8 cellular contexts compared by ENCODE assay signal in genomic region chr22:17830041-17830961, GRCh38. TPM values are rescaled to one million over a fixed set of nuclear protein-coding genes. Genes with fewer than 3 reads are reported as not detected.
DNase-seq lines count a peak whose midpoint lies in the region; ATAC-seq and TF ChIP-seq lines count a peak whose summit lies in the region.

No MANE protein-coding gene starts in this region.

- POLR2A ChIA-PET in HEK293 (lab: Yijun Ruan, JAX), result interaction anchor here (0.9 to 1.7 kb wide), 2 partner anchors 246 to 247 kb away, joined by 5 read pairs; partner anchors contain the start of gene PEX26

- TF ChIP-seq CTCF in HEK293 (tag by site-specific recombination; IDR thresholded peaks at IDR 0.05) (peak; percentile 96), kidney epithelial cell (IDR thresholded peaks at IDR 0.05; ENCODE audit: insufficient read depth, low read length, poor library complexity, severe bottlenecking) (peak; percentile 99)

- H3K4me3 ChIP-seq in HEK293 (ENCODE audit: low read depth, low read length), result no peak overlapping the region
- H3K4me3 ChIP-seq in kidney epithelial cell (ENCODE audit: low read depth, low read length), result no peak overlapping the region

- no peaks in the 10 kb centered on the region for H3K4me1 ChIP-seq in HEK293 (ENCODE audit: control insufficient read depth, insufficient read depth, low read length)

- DNase-seq in COR-L47 (lab: John Stamatoyannopoulos, UW) (peak; percentile 74), NCI-H2196 treated with DMSO at 0.1 percent for 48 hours (lab: John Stamatoyannopoulos, UW; ENCODE audit: unreplicated experiment) (peak; percentile 71), cerebellar cortex (ENCODE audit: low spot score) (peak; percentile 94), kidney epithelial cell (ENCODE audit: low read depth) (no peak)
- DNase-seq in stimulated activated CD4-positive, alpha-beta T cell treated with anti-CD3 and anti-CD28 coated beads, Interleukin-15, amount 100 ng/mL, for 24 hours, result peak; percentile 85

- no peak overlapping the region for H3K27ac ChIP-seq in HEK293 (ENCODE audit: extremely low read depth, low read depth, low read length)

- ATAC-seq in activated CD4-positive, CD25-positive, alpha-beta regulatory T cell treated with anti-CD3 and anti-CD28 coated beads, Interleukin-2, amount 50 U/mL, for 24 hours, result peak; percentile 85 to 87
- ATAC-seq in GM21381 (IDR thresholded peaks at IDR 0.05; ENCODE audit: unreplicated experiment), result no peak

- peaks cover 0 to 59% of the 10 kb centered on the region in 2 experiments; a peak in 2 of 3 replicates for H3K36me3 ChIP-seq in HEK293 (ENCODE audit: control insufficient read depth in 2 of 2, insufficient read depth in 1 of 2, low read length in 2 of 2)
- no peaks in the 10 kb centered on the region for H3K36me3 ChIP-seq in kidney epithelial cell (ENCODE audit: control insufficient read depth, insufficient read depth, low read length)

- CTCF ChIA-PET in HEK293 (lab: Yijun Ruan, JAX), result interaction anchor here (0.6 to 10.1 kb wide), 61 partner anchors 8 to 756 kb away, joined by 3 to 279 read pairs (median 4); partner anchors contain the start of genes MICAL3 and PEX26

- H3K9me3 ChIP-seq in HEK293 (ENCODE audit: control insufficient read depth, insufficient read depth, low read depth, low read length), result no peaks in the 10 kb centered on the region

- H3K27me3 ChIP-seq in kidney epithelial cell (ENCODE audit: control insufficient read depth, insufficient read depth, low read length), result no peaks in the 10 kb centered on the region

TF ChIP-seq in HEK293, 187 proteins besides CTCF, POLR2A, EP300 and RAD21 (continues in another document):
- TF ChIP-seq ZBTB21 (tag by site-specific recombination; IDR thresholded peaks at IDR 0.05) (no peak), ZBTB48 (tag by site-specific recombination; IDR thresholded peaks at IDR 0.05) (peak; percentile 53), REPIN1 (tag by site-specific recombination; IDR thresholded peaks at IDR 0.05; ENCODE audit: low read depth) (no peak), ZNF529 (tag by site-specific recombination; IDR thresholded peaks at IDR 0.05; ENCODE audit: insufficient replicate concordance) (no peak), ZNF513 (tag by site-specific recombination; IDR thresholded peaks at IDR 0.05) (no peak), ZNF776 (tag by site-specific recombination; IDR thresholded peaks at IDR 0.05; ENCODE audit: borderline replicate concordance) (no peak), SP7 (tag by site-specific recombination; IDR thresholded peaks at IDR 0.05) (0 out of 2 replicates have a peak, but pooled peaks have one; percentile 36), ZNF660 (tag by site-specific recombination; IDR thresholded peaks at IDR 0.05) (0 out of 2 replicates have a peak, but pooled peaks have one; percentile 17), KLF17 (tag by site-specific recombination; IDR thresholded peaks at IDR 0.05) (peak; percentile 46; the same call in 1 of the 2 replicates), ZFHX2 (tag by site-specific recombination; conservative IDR thresholded peaks at IDR 0.05) (no peak), ZNF747 (tag by site-specific recombination; IDR thresholded peaks at IDR 0.05) (no peak), ZNF629 (tag by site-specific recombination; IDR thresholded peaks at IDR 0.05) (peak; percentile 28; the same call in 1 of the 2 replicates), ZNF514 (tag by site-specific recombination; IDR thresholded peaks at IDR 0.05) (no peak), ZNF211 (tag by site-specific recombination; IDR thresholded peaks at IDR 0.05; ENCODE audit: low read depth) (no peak), FEZF1 (tag by site-specific recombination; IDR thresholded peaks at IDR 0.05) (no peak), ZNF654 (tag by site-specific recombination; IDR thresholded peaks at IDR 0.05; ENCODE audit: low read depth) (peak; percentile 88), SP3 (tag by site-specific recombination; IDR thresholded peaks at IDR 0.05) (no peak), ZNF555 (tag by site-specific recombination; conservative IDR thresholded peaks at IDR 0.05) (no peak), ZBTB10 (tag by site-specific recombination; IDR thresholded peaks at IDR 0.05) (no peak), ZNF701 (tag by site-specific recombination; IDR thresholded peaks at IDR 0.05) (no peak), PRDM6 (tag by site-specific recombination; IDR thresholded peaks at IDR 0.05) (no peak), TSHZ1 (tag by site-specific recombination; IDR thresholded peaks at IDR 0.05; ENCODE audit: borderline replicate concordance) (no peak)

RNA-seq across cellular contexts. Expression of gene BID, which starts 56.0 kb away (rescaled TPM):
- 41.5 and 67.8 TPM in 2 replicates for total RNA-seq in kidney epithelial cell
